ENCODE assay signal across 20 cellular contexts in the genomic region with DNA sequence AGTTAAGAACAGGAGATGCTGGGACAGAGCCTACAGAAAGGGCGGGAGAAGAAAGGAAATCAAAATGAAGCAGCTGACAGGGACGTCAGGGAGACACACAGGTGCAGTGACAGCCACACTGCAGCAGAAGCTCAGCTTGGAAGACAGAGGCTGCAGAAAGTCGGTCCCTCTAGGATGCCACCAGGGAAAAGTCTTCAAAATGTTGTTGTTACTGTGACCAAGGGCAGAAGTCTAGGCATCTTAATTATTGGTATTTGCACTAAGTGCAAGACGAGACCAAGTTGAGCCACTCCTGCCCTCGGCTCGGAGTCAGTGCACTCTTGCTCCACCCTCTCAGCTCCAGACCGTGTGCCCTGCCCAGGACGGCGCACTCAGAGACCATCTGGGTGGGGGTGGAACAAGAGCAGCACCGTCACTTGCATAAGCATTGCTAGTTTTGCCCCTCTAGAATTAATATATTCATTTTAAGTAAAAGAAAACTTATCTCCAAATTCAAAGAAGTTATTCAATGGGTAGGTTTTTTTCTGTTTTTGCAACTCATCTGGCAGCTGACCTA. TPM values are rescaled to one million over a fixed set of nuclear protein-coding genes. Genes with fewer than 3 reads are reported as not detected.
DNase-seq lines count a peak whose midpoint lies in the region; ATAC-seq and TF ChIP-seq lines count a peak whose summit lies in the region.
"Had no signal": no experiment of that assay in that cellular context is flagged by ENCODE, and none has a peak within 500 bp of the region (broad histone marks: within the 10 kb centered on the region; RNA-seq: fewer than 3 reads in every experiment).

No MANE protein-coding gene starts in this region.

- peak; percentile 73 for DNase-seq in Ammon's horn (ENCODE audit: low spot score)
- no peak for DNase-seq in CD4-positive, alpha-beta T cell
- DNase-seq in caudate nucleus (lab: John Stamatoyannopoulos, UW), result peak in 11 of 61 donors; percentile 22 to 65 (median 46)
- no peak for DNase-seq in activated gamma-delta T cell treated with Interleukin-2 at 50 U/mL for 16 hours
- DNase-seq in activated CD4-positive, alpha-beta T cell treated with anti-CD3 and anti-CD28 coated beads, Interleukin-2, amount 10 ng/mL, durations not matched to agents 7 days and 5 days, result no peak
- no peak for DNase-seq in smooth muscle cell (lab: John Stamatoyannopoulos, UW; ENCODE audit: unreplicated experiment)
- DNase-seq: EL; gastrocnemius medialis; HFFc6; left cardiac atrium; MM.1S; NCI-H2029; SJCRH30; stimulated activated CD4-positive, alpha-beta T cell treated with anti-CD3 and anti-CD28 coated beads, Interleukin-12 subunit alpha, Interleukin-12 subunit beta, amount 100 ng/mL, for 4 hours; T-helper 2 cell had no signal

- no peaks in the 10 kb centered on the region for H3K36me3 Mint-ChIP-seq in CD4-positive, alpha-beta T cell (ENCODE audit: low read depth)
- no peaks in the 10 kb centered on the region for H3K36me3 Mint-ChIP-seq in nephron (ENCODE audit: low read depth)
- H3K36me3 Mint-ChIP-seq in activated CD4-positive, alpha-beta T cell treated with anti-CD3 and anti-CD28 coated beads, Interleukin-2, amount 10 ng/mL, durations not matched to agents 7 days and 5 days (ENCODE audit: low read depth), result no peaks in the 10 kb centered on the region

- intact Hi-C loops in CD4-positive, alpha-beta T cell (cut with DNase I, micrococcal nuclease), result no loop called here

- CTCF ChIA-PET in CD4-positive, alpha-beta T cell (lab: Charles Lee), result interaction anchor here (1.2 kb wide), 1 partner anchor 10 kb away, joined by 3 read pairs; no protein-coding TSS in a partner anchor
- CTCF ChIA-PET in activated CD4-positive, alpha-beta T cell treated with anti-CD3 and anti-CD28 coated beads, Interleukin-2, amount 10 ng/mL, durations not matched to agents 7 days and 5 days (lab: Charles Lee), result interaction anchor here (0.8 kb wide), 1 partner anchor 13 kb away, joined by 3 read pairs; no protein-coding TSS in a partner anchor

- peaks cover 9% of the 10 kb centered on the region for H3K4me1 ChIP-seq in smooth muscle cell (ENCODE audit: low read depth)
- H3K4me1 ChIP-seq: SJCRH30 had no signal

- no peak overlapping the region for H3K4me2 ChIP-seq in smooth muscle cell

- H4K20me1 ChIP-seq in smooth muscle cell (ENCODE audit: low read depth), result no peaks in the 10 kb centered on the region

- 69% methylated on average over 10 of the region's 10 CpGs for WGBS in smooth muscle cell (ENCODE audit: low lambda C conversion rate)

- no peak overlapping the region for H3K4me3 ChIP-seq in smooth muscle cell
- H3K4me3 ChIP-seq: gastrocnemius medialis, SJCRH30 had no signal

- H3K27me3 ChIP-seq in CD4-positive, alpha-beta T cell (ENCODE audit: control insufficient read depth, insufficient read depth, low read length), result peaks cover 65% of the 10 kb centered on the region
- peaks cover 81% of the 10 kb centered on the region for H3K27me3 ChIP-seq in smooth muscle cell (ENCODE audit: low read depth)
- H3K27me3 ChIP-seq: SJCRH30 had no signal

- H3K36me3 ChIP-seq in smooth muscle cell (ENCODE audit: low read depth), result no peaks in the 10 kb centered on the region
- H3K36me3 ChIP-seq: gastrocnemius medialis, SJCRH30 had no signal

- H2AFZ ChIP-seq in smooth muscle cell (ENCODE audit: low read depth), result no peak overlapping the region

- no peak overlapping the region for H3K9ac ChIP-seq in smooth muscle cell (ENCODE audit: low read depth)

- H3K9me3 ChIP-seq in CD4-positive, alpha-beta T cell (ENCODE audit: control insufficient read depth, low read length), result no peaks in the 10 kb centered on the region
- H3K9me3 ChIP-seq in smooth muscle cell (replicated peaks; ENCODE audit: low read depth), result no peaks in the 10 kb centered on the region
- H3K9me3 ChIP-seq: gastrocnemius medialis, SJCRH30 had no signal

- no peak for TF ChIP-seq CTCF in CD4-positive, alpha-beta T cell (IDR thresholded peaks at IDR 0.05)
- TF ChIP-seq CTCF in nephron (IDR thresholded peaks at IDR 0.05; ENCODE audit: unreplicated experiment in 3 of 3) (no peak), smooth muscle cell (IDR thresholded peaks at IDR 0.05; ENCODE audit: borderline replicate concordance, insufficient read depth, poor library complexity, severe bottlenecking) (no peak)

- peaks cover 8% of the 10 kb centered on the region for H3K4me1 Mint-ChIP-seq in CD4-positive, alpha-beta T cell (ENCODE audit: low read depth)
- H3K4me1 Mint-ChIP-seq in nephron, result peaks cover 10% of the 10 kb centered on the region
- H3K4me1 Mint-ChIP-seq in activated CD4-positive, alpha-beta T cell treated with anti-CD3 and anti-CD28 coated beads, Interleukin-2, amount 10 ng/mL, durations not matched to agents 7 days and 5 days, result no peaks in the 10 kb centered on the region

- POLR2A ChIA-PET in CD4-positive, alpha-beta T cell (lab: Charles Lee), result no interaction called here
- POLR2A ChIA-PET in activated CD4-positive, alpha-beta T cell treated with anti-CD3 and anti-CD28 coated beads, Interleukin-2, amount 10 ng/mL, durations not matched to agents 7 days and 5 days (lab: Charles Lee), result no interaction called here

- H3K9me3 Mint-ChIP-seq in CD4-positive, alpha-beta T cell, result no peaks in the 10 kb centered on the region
- H3K9me3 Mint-ChIP-seq in nephron, result no peaks in the 10 kb centered on the region
- H3K9me3 Mint-ChIP-seq in activated CD4-positive, alpha-beta T cell treated with anti-CD3 and anti-CD28 coated beads, Interleukin-2, amount 10 ng/mL, durations not matched to agents 7 days and 5 days, result no peaks in the 10 kb centered on the region
- H3K9me3 Mint-ChIP-seq: activated T-helper 1 cell treated with anti-CD3 and anti-CD28 coated beads, Interleukin-12 subunit alpha, Interleukin-12 subunit beta, Interleukin-2, Interleukin-4 antibody, amounts not matched to agents 30 ng/mL and 10 ng/mL and 1 ng/mL, durations not matched to agents 14 hours and 24 hours and 36 hours; HFFc6 had no signal

- no peaks in the 10 kb centered on the region for H3F3A ChIP-seq in smooth muscle cell (ENCODE audit: low read depth)

- no peak overlapping the region for H3K27ac ChIP-seq in CD4-positive, alpha-beta T cell (ENCODE audit: low read depth, low read length)
- H3K27ac ChIP-seq in caudate nucleus (ENCODE audit: low read depth, low read length) (peak overlapping the region; percentile 55), smooth muscle cell (ENCODE audit: low read depth) (no peak overlapping the region)
- H3K27ac ChIP-seq: gastrocnemius medialis, HL-60, SJCRH30 had no signal

- H3K79me2 ChIP-seq in smooth muscle cell (ENCODE audit: low read depth), result no peaks in the 10 kb centered on the region

- H3K4me3 Mint-ChIP-seq in CD4-positive, alpha-beta T cell, result peak overlapping the region; percentile 78
- peak overlapping the region; percentile 67 to 78 (median 67) for H3K4me3 Mint-ChIP-seq in nephron
- no peak overlapping the region for H3K4me3 Mint-ChIP-seq in activated CD4-positive, alpha-beta T cell treated with anti-CD3 and anti-CD28 coated beads, Interleukin-2, amount 10 ng/mL, durations not matched to agents 7 days and 5 days
- H3K4me3 Mint-ChIP-seq: activated T-helper 1 cell treated with anti-CD3 and anti-CD28 coated beads, Interleukin-12 subunit alpha, Interleukin-12 subunit beta, Interleukin-2, Interleukin-4 antibody, amounts not matched to agents 30 ng/mL and 10 ng/mL and 1 ng/mL, durations not matched to agents 14 hours and 24 hours and 36 hours; HFFc6 had no signal

- no peak overlapping the region for H3K27ac Mint-ChIP-seq in CD4-positive, alpha-beta T cell
- H3K27ac Mint-ChIP-seq in nephron, result no peak overlapping the region
- no peak overlapping the region for H3K27ac Mint-ChIP-seq in activated CD4-positive, alpha-beta T cell treated with anti-CD3 and anti-CD28 coated beads, Interleukin-2, amount 10 ng/mL, durations not matched to agents 7 days and 5 days
- H3K27ac Mint-ChIP-seq: activated T-helper 1 cell treated with anti-CD3 and anti-CD28 coated beads, Interleukin-12 subunit alpha, Interleukin-12 subunit beta, Interleukin-2, Interleukin-4 antibody, amounts not matched to agents 30 ng/mL and 10 ng/mL and 1 ng/mL, durations not matched to agents 14 hours and 24 hours and 36 hours; HFFc6 had no signal

- peaks cover 75% of the 10 kb centered on the region for H3K27me3 Mint-ChIP-seq in CD4-positive, alpha-beta T cell
- H3K27me3 Mint-ChIP-seq in nephron (ENCODE audit: low read depth), result peaks cover 70% of the 10 kb centered on the region
- H3K27me3 Mint-ChIP-seq in activated CD4-positive, alpha-beta T cell treated with anti-CD3 and anti-CD28 coated beads, Interleukin-2, amount 10 ng/mL, durations not matched to agents 7 days and 5 days, result peaks cover 48% of the 10 kb centered on the region

- ATAC-seq in CD4-positive, alpha-beta T cell (ENCODE audit: poor library complexity), result no peak
- ATAC-seq: gastrocnemius medialis, left cardiac atrium had no signal

RNA-seq across cellular contexts. Expression of gene PRR18, which starts 2.6 kb away (rescaled TPM):
- not detected for total RNA-seq in CD4-positive, alpha-beta T cell
- total RNA-seq in activated CD4-positive, alpha-beta T cell treated with anti-CD3 and anti-CD28 coated beads, Interleukin-2, amount 10 ng/mL, durations not matched to agents 7 days and 5 days, result not detected
- 0.40 TPM in 1 of 2 replicates, not detected in the other for total RNA-seq in smooth muscle cell
- not detected in 2 replicates for polyA plus RNA-seq in smooth muscle cell
- total RNA-seq: activated T-helper 1 cell treated with anti-CD3 and anti-CD28 coated beads, Interleukin-12 subunit alpha, Interleukin-12 subunit beta, Interleukin-2, Interleukin-4 antibody, amounts not matched to agents 30 ng/mL and 10 ng/mL and 1 ng/mL, durations not matched to agents 14 hours and 24 hours and 36 hours; gastrocnemius medialis; HFFc6; renal cortical epithelial cell had no signal
- polyA plus RNA-seq: esophagus had no signal

RNA-seq across cellular contexts. Expression of gene SFT2D1, which starts 36.7 kb away (rescaled TPM):
- 10 to 100 TPM; 10.4 to 12.5 TPM for total RNA-seq in CD4-positive, alpha-beta T cell
- total RNA-seq in activated CD4-positive, alpha-beta T cell treated with anti-CD3 and anti-CD28 coated beads, Interleukin-2, amount 10 ng/mL, durations not matched to agents 7 days and 5 days, result 10 to 100 TPM; 39.7 to 43.2 TPM
- 50.3 and 59.9 TPM in 2 replicates for total RNA-seq in smooth muscle cell
- 81.2 and 82.3 TPM in 2 replicates for polyA plus RNA-seq in smooth muscle cell
